In the genomic region with DNA sequence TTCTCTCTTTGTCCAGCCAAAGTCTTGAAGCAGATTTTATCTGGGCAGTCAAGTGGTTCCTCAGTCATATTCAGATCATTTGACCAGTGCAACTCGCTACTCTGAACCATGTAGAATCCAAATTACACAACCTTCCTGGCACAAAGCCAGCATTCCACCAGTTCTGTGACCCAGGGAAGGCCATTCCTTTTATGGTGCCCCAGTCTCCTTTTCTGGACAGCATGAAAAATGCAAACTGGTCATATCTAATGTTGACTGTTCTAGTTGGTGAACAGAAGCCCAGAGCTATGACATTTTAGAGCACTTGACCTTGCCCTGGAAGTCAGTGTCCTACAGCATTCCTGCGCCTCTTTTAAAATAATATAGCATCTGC, we compare ENCODE assay signal across 10 cellular contexts.
A peak's percentile ranks its signal among the peaks of the same experiment; 100 is the strongest.
DNase-seq lines count a peak whose midpoint lies in the region; ATAC-seq and TF ChIP-seq lines count a peak whose summit lies in the region.
"Had no signal": no experiment of that assay in that cellular context is flagged by ENCODE, and none has a peak within 500 bp of the region (broad histone marks: within the 10 kb centered on the region; RNA-seq: fewer than 3 reads in every experiment).

No MANE protein-coding gene starts in this region.

- DNase-seq in EH (ENCODE audit: low read depth) (peak; percentile 94), adipocyte (ENCODE audit: low read depth) (peak; percentile 95), Right ventricle myocardium superior (peak; percentile 53), retinal pigment epithelial cell (ENCODE audit: low read depth) (peak; percentile 93), epidermal melanocyte (ENCODE audit: insufficient read length, low spot score) (no peak), Ammon's horn (ENCODE audit: low spot score) (no peak)
- no peak for DNase-seq in stimulated activated CD4-positive, alpha-beta T cell treated with anti-CD3 and anti-CD28 coated beads, Interleukin-4, amount 100 ng/mL, for 24 hours
- DNase-seq: COR-L47; stimulated activated CD4-positive, alpha-beta T cell treated with anti-CD3 and anti-CD28 coated beads, Interleukin-1b, Interleukin-23, amount 100 ng/mL, for 48 hours had no signal

- ATAC-seq in Right ventricle myocardium superior (ENCODE audit: poor library complexity): peak; percentile 95
- ATAC-seq in GM18511 (IDR thresholded peaks at IDR 0.05; ENCODE audit: unreplicated experiment): no peak

- no peaks in the 10 kb centered on the region for H3K36me3 ChIP-seq in adipocyte (ENCODE audit: control insufficient read depth, insufficient read depth, low read length, severe bottlenecking)

- intact Hi-C loops in Right ventricle myocardium superior (cut with DNase I): no loop called here

- H3K4me3 ChIP-seq in adipocyte (ENCODE audit: low read length) (peak overlapping the region; percentile 43), retinal pigment epithelial cell (ENCODE audit: low read length) (no peak overlapping the region)

- no peak for TF ChIP-seq CTCF in retinal pigment epithelial cell (conservative IDR thresholded peaks at IDR 0.05; ENCODE audit: low read depth, low read length)

- no peaks in the 10 kb centered on the region for H3K27me3 ChIP-seq in adipocyte (replicated peaks; ENCODE audit: control insufficient read depth, insufficient read depth, low read length)

- peak overlapping the region; percentile 10 for H3K9ac ChIP-seq in adipocyte (ENCODE audit: low read length)

- H3K4me1 ChIP-seq in adipocyte (ENCODE audit: control insufficient read depth, insufficient read depth, low read length): peaks cover 30% of the 10 kb centered on the region

- H3K9me3 ChIP-seq in adipocyte (ENCODE audit: control insufficient read depth, low read length): no peaks in the 10 kb centered on the region

Comparison
In these comparisons a context has a peak if more than half of its experiments do, and no peak if none do; other contexts are left out.
1. DNase-seq: peak in EH (single experiment), adipocyte (single experiment), Right ventricle myocardium superior (single experiment) and retinal pigment epithelial cell (single experiment); none in epidermal melanocyte (single experiment), stimulated activated CD4-positive, alpha-beta T cell treated with anti-CD3 and anti-CD28 coated beads, Interleukin-4, amount 100 ng/mL, for 24 hours (single experiment) and Ammon's horn (single experiment).